Comparison of ENCODE assay signal across 8 cellular contexts in genomic region chr7:151083071-151083823, GRCh38. TPM values are rescaled to one million over a fixed set of nuclear protein-coding genes. Genes with fewer than 3 reads are reported as not detected.
DNase-seq lines count a peak whose midpoint lies in the region; ATAC-seq and TF ChIP-seq lines count a peak whose summit lies in the region.

Gene TMUB1, minus strand, starts transcription at chr7:151083493. Its CDS starts 930 bp downstream, at chr7:151082563.

- peaks cover 18% of the 10 kb centered on the region for H3K36me3 Mint-ChIP-seq in CD4-positive, alpha-beta T cell (ENCODE audit: low read depth)

- no peaks in the 10 kb centered on the region; the same call in 1 of the 2 replicates for H3K36me3 ChIP-seq in Panc1 (ENCODE audit: control insufficient read depth, insufficient read depth, low read length)
- H3K36me3 ChIP-seq in neuronal stem cell (replicated peaks in 1 of 2; ENCODE audit: control insufficient read depth in 2 of 2, insufficient read depth in 2 of 2, low read length in 2 of 2): peaks cover 3 to 21% of the 10 kb centered on the region in 2 donors

- DNase-seq in CD4-positive, alpha-beta T cell: peak; percentile 72 to 94 (median 81)
- DNase-seq in Panc1 (ENCODE audit: low read depth, low spot score) (no peak), activated T-helper 1 cell treated with Interleukin-2 at 50 U/mL for 16 hours (ENCODE audit: low read depth) (peak; percentile 77), fibroblast of the aortic adventitia (ENCODE audit: low read depth) (no peak), neuronal stem cell (ENCODE audit: low spot score) (no peak), substantia nigra (lab: John Stamatoyannopoulos, UW) (peak in 46 of 49 donors; percentile 14 to 90 (median 62))

- peak within 1 kb of the TSS; percentile 54 for H2BK12ac ChIP-seq in neuronal stem cell (ENCODE audit: low read length)

- H3K23ac ChIP-seq in neuronal stem cell (ENCODE audit: low read depth, low read length, poor library complexity): peak within 1 kb of the TSS; percentile 94

- H2BK5ac ChIP-seq in neuronal stem cell (ENCODE audit: low read length): peak within 1 kb of the TSS; percentile 56

- POLR2A ChIA-PET in CD4-positive, alpha-beta T cell (lab: Charles Lee): interaction anchor here (0.6 to 1.6 kb wide), 4 partner anchors 24 to 65 kb away, joined by 3 to 8 read pairs (median 4); partner anchors contain the start of genes ABCB8, CDK5 and SLC4A2
- POLR2A ChIA-PET in Panc1 (lab: Charles Lee): interaction anchor here (0.6 to 0.7 kb wide), 2 partner anchors 22 to 284 kb away, joined by 3 to 4 read pairs; no protein-coding TSS in a partner anchor

- in situ Hi-C loops in Panc1 (cut with HindIII; ENCODE audit: low pct_unique_long_range_greater_than_20kb, low sequenced_read_pairs): no loop called here

- H3K4ac ChIP-seq in neuronal stem cell (ENCODE audit: low read length): no peak within 1 kb of the TSS

- H2AK5ac ChIP-seq in neuronal stem cell (ENCODE audit: low read depth, low read length): peak within 1 kb of the TSS; percentile 98

- H3K9me3 ChIP-seq in CD4-positive, alpha-beta T cell (ENCODE audit: control insufficient read depth, low read length): no peaks in the 10 kb centered on the region
- H3K9me3 ChIP-seq in Panc1 (ENCODE audit: control insufficient read depth, insufficient read depth, low read depth, low read length) (no peaks in the 10 kb centered on the region), neuronal stem cell (replicated peaks in 1 of 2; ENCODE audit: control insufficient read depth in 2 of 2, insufficient read depth in 1 of 2, low read depth in 1 of 2, low read length in 2 of 2) (peaks cover 0 to 2% of the 10 kb centered on the region in 2 donors)

- peak within 1 kb of the TSS; percentile 97 for H2AFZ ChIP-seq in neuronal stem cell (ENCODE audit: low read length)

- CTCF ChIA-PET in CD4-positive, alpha-beta T cell (lab: Charles Lee): interaction anchor here (0.7 to 2.6 kb wide), 8 partner anchors 23 to 120 kb away, joined by 3 to 11 read pairs (median 4); partner anchors contain the start of gene ABCB8
- CTCF ChIA-PET in Panc1 (lab: Charles Lee): no interaction called here

- no CpG with 5 or more reads among the region's 69 CpGs for WGBS in neuronal stem cell (ENCODE audit: extremely low coverage in 2 of 2, insufficient read length in 2 of 2, insufficient replicate concordance in 1 of 2), 2 donors

- peak within 1 kb of the TSS; percentile 85 for H3K27ac Mint-ChIP-seq in CD4-positive, alpha-beta T cell

- no peak within 1 kb of the TSS for H4K91ac ChIP-seq in neuronal stem cell (ENCODE audit: low read depth, low read length, poor library complexity)

- H3K4me1 ChIP-seq in Panc1 (ENCODE audit: control insufficient read depth, insufficient read depth, low read length): peaks cover 38% of the 10 kb centered on the region
- H3K4me1 ChIP-seq in neuronal stem cell (ENCODE audit: control insufficient read depth in 2 of 2, insufficient read depth in 1 of 2, low read depth in 1 of 2, low read length in 2 of 2): peaks cover 35 to 44% of the 10 kb centered on the region in 2 donors

- intact Hi-C loops in CD4-positive, alpha-beta T cell (cut with DNase I, micrococcal nuclease): loop anchor here (1.0 to 10.0 kb wide), 5 partner anchors 25 to 1371 kb away; partner anchors contain the start of genes ABCB8 (in 1 of the 2), KCNH2 (in 1 of the 2) and ZNF862 (in 1 of the 2)
- intact Hi-C loops in Panc1 (cut with micrococcal nuclease; ENCODE audit: unreplicated experiment): no loop called here

- H3K18ac ChIP-seq in neuronal stem cell (ENCODE audit: low read length): peak within 1 kb of the TSS; percentile 93

- H3K4me3 ChIP-seq in Panc1 (ENCODE audit: low read depth in 2 of 2, low read length in 2 of 2) (peak within 1 kb of the TSS; percentile 74 to 93), fibroblast of the aortic adventitia (ENCODE audit: low read depth, low read length) (peak within 1 kb of the TSS; percentile 77), neuronal stem cell (ENCODE audit: low read length in 2 of 2) (peak within 1 kb of the TSS; percentile 84 to 99)

- H3K4me3 Mint-ChIP-seq in CD4-positive, alpha-beta T cell: peak within 1 kb of the TSS; percentile 90

- H4K8ac ChIP-seq in neuronal stem cell (ENCODE audit: low read depth, low read length): no peak within 1 kb of the TSS

- H3K27me3 Mint-ChIP-seq in CD4-positive, alpha-beta T cell: peaks cover 4% of the 10 kb centered on the region

- no peaks in the 10 kb centered on the region for H3K27me3 ChIP-seq in CD4-positive, alpha-beta T cell (ENCODE audit: control insufficient read depth, insufficient read depth, low read length)
- H3K27me3 ChIP-seq in Panc1 (ENCODE audit: control insufficient read depth, insufficient read depth, low read length) (no peaks in the 10 kb centered on the region), neuronal stem cell (ENCODE audit: control insufficient read depth in 3 of 3, insufficient read depth in 3 of 3, low read depth in 1 of 3, low read length in 3 of 3) (peaks cover 0 to 6% (median 0%) of the 10 kb centered on the region in 3 experiments)

- peak within 1 kb of the TSS; percentile 80 for H3K9ac ChIP-seq in neuronal stem cell (ENCODE audit: low read depth, low read length, poor library complexity)

- ATAC-seq in CD4-positive, alpha-beta T cell (ENCODE audit: poor library complexity): peak; percentile 66
- ATAC-seq in GM19395 (IDR thresholded peaks at IDR 0.05; ENCODE audit: unreplicated experiment) (peak; percentile 49), HG03558 (IDR thresholded peaks at IDR 0.05; ENCODE audit: extremely low read depth, unreplicated experiment) (peak; percentile 29), Panc1 (peak; percentile 52)

- BruUV-seq in Panc1 (replicated peaks; lab: Mats Ljungman, UMichigan): no TSS peak

- H3K4me1 Mint-ChIP-seq in CD4-positive, alpha-beta T cell (ENCODE audit: low read depth): peaks cover 48% of the 10 kb centered on the region

- H3K27ac ChIP-seq in CD4-positive, alpha-beta T cell (ENCODE audit: low read depth, low read length): peak within 1 kb of the TSS; percentile 63
- H3K27ac ChIP-seq in Panc1 (ENCODE audit: low read length): peak within 1 kb of the TSS; percentile 91
- no peak within 1 kb of the TSS for H3K27ac ChIP-seq in neuronal stem cell (replicated peaks; ENCODE audit: low read length)
- H3K27ac ChIP-seq in substantia nigra (ENCODE audit: low read depth, low read length, poor library complexity, severe bottlenecking): peak within 1 kb of the TSS; percentile 89

- H2BK120ac ChIP-seq in neuronal stem cell (ENCODE audit: low read depth, low read length): peak within 1 kb of the TSS; percentile 76

- H3K9me3 Mint-ChIP-seq in CD4-positive, alpha-beta T cell: no peaks in the 10 kb centered on the region

- peaks cover 25% of the 10 kb centered on the region for H3K79me1 ChIP-seq in neuronal stem cell (ENCODE audit: low read depth, low read length)

- H3K4me2 ChIP-seq in neuronal stem cell (ENCODE audit: insufficient read depth, low read length, poor library complexity, severe bottlenecking): peak within 1 kb of the TSS; percentile 92

- TF ChIP-seq CTCF in CD4-positive, alpha-beta T cell (IDR thresholded peaks at IDR 0.05): no peak
- no peak for TF ChIP-seq CTCF in Panc1 (IDR thresholded peaks at IDR 0.05)
- no peak for TF ChIP-seq CTCF in fibroblast of the aortic adventitia (IDR thresholded peaks at IDR 0.05; ENCODE audit: insufficient read depth, low read length)

- peak within 1 kb of the TSS; percentile 7 for H3K14ac ChIP-seq in neuronal stem cell (ENCODE audit: low read length)

- H2BK15ac ChIP-seq in neuronal stem cell (ENCODE audit: low read length): peak within 1 kb of the TSS; percentile 88

RNA-seq across cellular contexts. Expression of gene TMUB1, which starts in this region (rescaled TPM):
- 10 to 100 TPM; 44.5 to 46.6 TPM for total RNA-seq in CD4-positive, alpha-beta T cell
- total RNA-seq in Panc1 (2021; ENCODE audit: unreplicated experiment) (112 TPM), fibroblast of the aortic adventitia (ENCODE audit: low replicate concordance) (11.7 and 20.2 TPM in 2 replicates)
- 151 TPM for polyA plus RNA-seq in Panc1 (2012; ENCODE audit: insufficient read length)
- polyA plus RNA-seq in neuronal stem cell (2013, experiment 1 of 2): 45.7 TPM
- polyA plus RNA-seq in neuronal stem cell (2013, experiment 2 of 2): 44.8 TPM

Comparison
In these comparisons a context has a peak if more than half of its experiments do, and no peak if none do; other contexts are left out.
1. DNase-seq: peak in CD4-positive, alpha-beta T cell (10 of 10), activated T-helper 1 cell treated with Interleukin-2 at 50 U/mL for 16 hours (single experiment) and substantia nigra (46 of 49); none in Panc1 (single experiment), fibroblast of the aortic adventitia (single experiment) and neuronal stem cell (single experiment).
2. Peak in every context shown above with its lines, with median percentiles within 50 percentile points of each other: ATAC-seq and H3K4me3 ChIP-seq.